ENCODE assay signal across 27 cellular contexts in the genomic region with DNA sequence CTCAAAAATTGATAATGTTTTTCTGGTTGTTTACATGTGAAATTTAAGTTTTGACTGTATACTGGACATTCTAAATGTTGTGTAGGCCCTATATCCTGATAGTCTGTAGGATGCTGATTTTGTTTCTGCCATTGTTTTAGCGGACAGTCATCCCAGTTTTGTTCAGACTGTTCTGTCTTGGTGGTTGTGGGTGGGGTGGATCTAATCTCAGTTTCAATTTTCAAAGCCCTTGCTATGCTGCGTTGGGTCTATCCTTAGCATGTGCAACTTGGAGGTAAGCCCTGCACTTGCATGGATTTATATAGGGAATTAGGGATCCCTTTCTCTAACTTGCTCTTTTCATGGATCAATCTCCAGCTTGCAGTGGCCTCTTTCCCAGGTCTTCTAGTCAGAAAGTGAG.
"Had no signal": no experiment of that assay in that cellular context is flagged by ENCODE, and none has a peak within 500 bp of the region (broad histone marks: within the 10 kb centered on the region; RNA-seq: fewer than 3 reads in every experiment).

No MANE protein-coding gene starts in this region.

- H3K79me2 ChIP-seq: hepatocyte, parathyroid adenoma had no signal

- H3K36me3 ChIP-seq: right lobe of liver had no signal

- H3K9me3 Mint-ChIP-seq: endodermal cell; naive thymus-derived CD8-positive, alpha-beta T cell; stimulated activated naive B cell treated with anti-CD40 and anti-IgM and Interleukin-4, amounts not matched to agents 10 μg/mL and 1 μg/mL and 100 μg/mL, for 72 hours; stimulated activated naive CD8-positive, alpha-beta T cell treated with anti-CD3 and anti-CD28 coated beads, Interleukin-15, Interleukin-2, amounts not matched to agents 100 ng/mL and 50 ng/mL, for 24 hours had no signal

- H3K27me3 ChIP-seq: dorsolateral prefrontal cortex, foreskin keratinocyte, gastroesophageal sphincter, heart left ventricle, hepatocyte, right lobe of liver, tibial nerve, upper lobe of left lung had no signal

- H2AFZ ChIP-seq: hepatocyte, parathyroid adenoma had no signal

- H3K9me3 ChIP-seq: gastroesophageal sphincter, heart left ventricle, right lobe of liver, thoracic aorta, tibial nerve, upper lobe of left lung had no signal

- FAIRE-seq: urothelium cell line had no signal

- H3K4me3 Mint-ChIP-seq: endodermal cell; naive thymus-derived CD8-positive, alpha-beta T cell; stimulated activated naive B cell treated with anti-CD40 and anti-IgM and Interleukin-4, amounts not matched to agents 10 μg/mL and 1 μg/mL and 100 μg/mL, for 72 hours; stimulated activated naive CD8-positive, alpha-beta T cell treated with anti-CD3 and anti-CD28 coated beads, Interleukin-15, Interleukin-2, amounts not matched to agents 100 ng/mL and 50 ng/mL, for 24 hours had no signal

- DNase-seq: dorsolateral prefrontal cortex; effector CD4-positive, alpha-beta T cell; endodermal cell; foreskin keratinocyte; heart left ventricle; kidney; mesendoderm; midbrain; naive thymus-derived CD8-positive, alpha-beta T cell; right lobe of liver; small intestine; stimulated activated CD4-positive, alpha-beta T cell treated with anti-CD3 and anti-CD28 coated beads, Interleukin-15, amount 100 ng/mL, for 24 hours; stimulated activated CD4-positive, alpha-beta T cell treated with anti-CD3 and anti-CD28 coated beads, Interleukin-2, amount 100 ng/mL, for 48 hours; stimulated activated naive B cell treated with anti-CD40 and anti-IgM and Interleukin-4, amounts not matched to agents 10 μg/mL and 1 μg/mL and 100 μg/mL, for 72 hours; upper lobe of left lung had no signal

- H3K4me2 ChIP-seq: hepatocyte had no signal

- H3K4me1 ChIP-seq: foreskin keratinocyte, gastroesophageal sphincter, heart left ventricle, right lobe of liver, tibial nerve, upper lobe of left lung had no signal

- H3K4me3 ChIP-seq: dorsolateral prefrontal cortex, gastroesophageal sphincter, heart left ventricle, hepatocyte, lung, right lobe of liver, thoracic aorta, tibial nerve, upper lobe of left lung had no signal

- H3K27ac ChIP-seq: dorsolateral prefrontal cortex, epithelial cell of prostate, foreskin keratinocyte, gastroesophageal sphincter, heart left ventricle, hepatocyte, parathyroid adenoma, right lobe of liver, thoracic aorta, tibial nerve, upper lobe of left lung had no signal

- H3K4me1 Mint-ChIP-seq: endodermal cell had no signal

- ATAC-seq: esophagus mucosa; foreskin keratinocyte; gastroesophageal sphincter; heart left ventricle; left lobe of liver; naive thymus-derived CD8-positive, alpha-beta T cell; right lobe of liver; stimulated activated naive B cell treated with anti-CD40 and anti-IgM and Interleukin-4, amounts not matched to agents 10 μg/mL and 1 μg/mL and 100 μg/mL, for 72 hours had no signal

- H3K27me3 Mint-ChIP-seq: naive thymus-derived CD8-positive, alpha-beta T cell; progenitor cell of endocrine pancreas; stimulated activated naive B cell treated with anti-CD40 and anti-IgM and Interleukin-4, amounts not matched to agents 10 μg/mL and 1 μg/mL and 100 μg/mL, for 72 hours; stimulated activated naive CD8-positive, alpha-beta T cell treated with anti-CD3 and anti-CD28 coated beads, Interleukin-15, Interleukin-2, amounts not matched to agents 100 ng/mL and 50 ng/mL, for 24 hours had no signal

- H3K9ac ChIP-seq: parathyroid adenoma had no signal

- H3K27ac Mint-ChIP-seq: endodermal cell; stimulated activated naive B cell treated with anti-CD40 and anti-IgM and Interleukin-4, amounts not matched to agents 10 μg/mL and 1 μg/mL and 100 μg/mL, for 72 hours; stimulated activated naive CD8-positive, alpha-beta T cell treated with anti-CD3 and anti-CD28 coated beads, Interleukin-15, Interleukin-2, amounts not matched to agents 100 ng/mL and 50 ng/mL, for 24 hours had no signal
